1 cellular context compared by ENCODE assay signal in the genomic region with DNA sequence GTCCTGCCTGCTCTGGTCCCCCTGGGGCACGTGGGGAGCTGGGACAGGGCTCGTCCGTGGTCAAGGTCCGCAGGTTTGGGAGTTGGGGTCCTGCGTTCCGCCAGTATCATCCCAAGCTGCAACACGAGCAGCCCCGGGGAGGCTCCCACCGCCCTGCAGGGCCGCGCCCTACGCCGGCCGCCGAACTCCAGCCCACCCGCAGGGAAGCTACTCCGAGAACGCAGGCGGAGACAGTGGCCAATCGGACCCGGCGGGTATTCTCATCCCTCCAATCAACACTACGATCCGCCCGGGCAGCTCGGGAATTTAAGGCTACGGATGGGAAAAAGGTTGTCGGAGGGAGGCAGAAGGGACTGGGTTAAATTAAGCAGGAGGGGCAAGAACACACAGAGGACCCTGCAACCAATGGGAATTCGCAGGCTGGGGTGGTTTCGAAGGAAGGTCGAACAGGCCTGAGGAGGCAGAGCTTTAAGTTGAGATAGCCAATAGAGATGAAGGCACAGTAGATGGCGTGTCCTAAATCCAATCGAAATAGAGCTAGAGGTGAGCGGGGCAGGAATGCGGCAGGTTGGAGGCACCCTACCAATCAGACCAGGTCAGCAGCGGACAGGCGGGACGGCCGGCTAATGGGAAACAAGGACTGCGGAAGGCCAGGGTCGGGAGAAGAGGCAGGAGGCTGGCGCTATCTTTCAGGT.
TF ChIP-seq lines count a peak whose summit lies in the region.

No MANE protein-coding gene starts in this region.

TF ChIP-seq in HepG2, 621 proteins besides CTCF, POLR2A, EP300 and RAD21 (continued from another document and continues in another):
- TF ChIP-seq, protein P1, sequence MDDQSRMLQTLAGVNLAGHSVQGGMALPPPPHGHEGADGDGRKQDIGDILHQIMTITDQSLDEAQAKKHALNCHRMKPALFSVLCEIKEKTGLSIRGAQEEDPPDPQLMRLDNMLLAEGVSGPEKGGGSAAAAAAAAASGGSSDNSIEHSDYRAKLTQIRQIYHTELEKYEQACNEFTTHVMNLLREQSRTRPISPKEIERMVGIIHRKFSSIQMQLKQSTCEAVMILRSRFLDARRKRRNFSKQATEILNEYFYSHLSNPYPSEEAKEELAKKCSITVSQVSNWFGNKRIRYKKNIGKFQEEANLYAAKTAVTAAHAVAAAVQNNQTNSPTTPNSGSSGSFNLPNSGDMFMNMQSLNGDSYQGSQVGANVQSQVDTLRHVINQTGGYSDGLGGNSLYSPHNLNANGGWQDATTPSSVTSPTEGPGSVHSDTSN (CRISPR knock-in tag; IDR thresholded peaks at IDR 0.05; ENCODE audit: borderline replicate concordance) = peak; percentile 83; the same call in 1 of the 2 replicates
- TF ChIP-seq SOX13 (IDR thresholded peaks at IDR 0.05) (no peak; the same call in 1 of the 2 replicates), SOX13 (CRISPR knock-in tag; conservative IDR thresholded peaks at IDR 0.05 in 1 of 2, IDR thresholded peaks at IDR 0.05 in 1 of 2) (no peak), MYC (CRISPR knock-in tag; IDR thresholded peaks at IDR 0.05; ENCODE audit: borderline replicate concordance) (0 out of 2 replicates have a peak, but pooled peaks have one; percentile 17), MTF2 (CRISPR knock-in tag; IDR thresholded peaks at IDR 0.05; ENCODE audit: borderline replicate concordance) (no peak), EHMT2 (IDR thresholded peaks at IDR 0.05; ENCODE audit: borderline replicate concordance, low read depth, low read length) (no peak), ZNF326 (CRISPR knock-in tag; IDR thresholded peaks at IDR 0.05; ENCODE audit: borderline replicate concordance) (no peak), ZNF790 (CRISPR knock-in tag; IDR thresholded peaks at IDR 0.05; ENCODE audit: borderline replicate concordance) (no peak), ZNF383 (CRISPR knock-in tag; IDR thresholded peaks at IDR 0.05; ENCODE audit: borderline replicate concordance) (no peak), TCF7L2 (IDR thresholded peaks at IDR 0.05; ENCODE audit: low read depth, low read length) (no peak), TEAD3 (CRISPR knock-in tag; optimal IDR thresholded peaks at IDR 0.05; ENCODE audit: borderline replicate concordance) (peak; percentile 91), ADNP (CRISPR knock-in tag; IDR thresholded peaks at IDR 0.05) (no peak), ZFX (CRISPR knock-in tag; IDR thresholded peaks at IDR 0.05; ENCODE audit: low read depth) (no peak; the same call in 1 of the 2 replicates), XRCC5 (optimal IDR thresholded peaks at IDR 0.05; ENCODE audit: low read length) (no peak), ZNF761 (CRISPR knock-in tag; conservative IDR thresholded peaks at IDR 0.05) (no peak), BORCS8-MEF2B (CRISPR knock-in tag; IDR thresholded peaks at IDR 0.05) (peak; percentile 73), PHB2 (IDR thresholded peaks at IDR 0.05; ENCODE audit: partially characterized antibody) (no peak), KLF15 (CRISPR knock-in tag; IDR thresholded peaks at IDR 0.05; ENCODE audit: borderline replicate concordance) (no peak)
- TF ChIP-seq, protein P2, sequence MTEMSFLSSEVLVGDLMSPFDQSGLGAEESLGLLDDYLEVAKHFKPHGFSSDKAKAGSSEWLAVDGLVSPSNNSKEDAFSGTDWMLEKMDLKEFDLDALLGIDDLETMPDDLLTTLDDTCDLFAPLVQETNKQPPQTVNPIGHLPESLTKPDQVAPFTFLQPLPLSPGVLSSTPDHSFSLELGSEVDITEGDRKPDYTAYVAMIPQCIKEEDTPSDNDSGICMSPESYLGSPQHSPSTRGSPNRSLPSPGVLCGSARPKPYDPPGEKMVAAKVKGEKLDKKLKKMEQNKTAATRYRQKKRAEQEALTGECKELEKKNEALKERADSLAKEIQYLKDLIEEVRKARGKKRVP (CRISPR knock-in tag; IDR thresholded peaks at IDR 0.05) = no peak
- TF ChIP-seq, protein P3, sequence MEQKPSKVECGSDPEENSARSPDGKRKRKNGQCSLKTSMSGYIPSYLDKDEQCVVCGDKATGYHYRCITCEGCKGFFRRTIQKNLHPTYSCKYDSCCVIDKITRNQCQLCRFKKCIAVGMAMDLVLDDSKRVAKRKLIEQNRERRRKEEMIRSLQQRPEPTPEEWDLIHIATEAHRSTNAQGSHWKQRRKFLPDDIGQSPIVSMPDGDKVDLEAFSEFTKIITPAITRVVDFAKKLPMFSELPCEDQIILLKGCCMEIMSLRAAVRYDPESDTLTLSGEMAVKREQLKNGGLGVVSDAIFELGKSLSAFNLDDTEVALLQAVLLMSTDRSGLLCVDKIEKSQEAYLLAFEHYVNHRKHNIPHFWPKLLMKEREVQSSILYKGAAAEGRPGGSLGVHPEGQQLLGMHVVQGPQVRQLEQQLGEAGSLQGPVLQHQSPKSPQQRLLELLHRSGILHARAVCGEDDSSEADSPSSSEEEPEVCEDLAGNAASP (CRISPR knock-in tag; IDR thresholded peaks at IDR 0.05; ENCODE audit: borderline replicate concordance) = no peak
- TF ChIP-seq, protein P4, sequence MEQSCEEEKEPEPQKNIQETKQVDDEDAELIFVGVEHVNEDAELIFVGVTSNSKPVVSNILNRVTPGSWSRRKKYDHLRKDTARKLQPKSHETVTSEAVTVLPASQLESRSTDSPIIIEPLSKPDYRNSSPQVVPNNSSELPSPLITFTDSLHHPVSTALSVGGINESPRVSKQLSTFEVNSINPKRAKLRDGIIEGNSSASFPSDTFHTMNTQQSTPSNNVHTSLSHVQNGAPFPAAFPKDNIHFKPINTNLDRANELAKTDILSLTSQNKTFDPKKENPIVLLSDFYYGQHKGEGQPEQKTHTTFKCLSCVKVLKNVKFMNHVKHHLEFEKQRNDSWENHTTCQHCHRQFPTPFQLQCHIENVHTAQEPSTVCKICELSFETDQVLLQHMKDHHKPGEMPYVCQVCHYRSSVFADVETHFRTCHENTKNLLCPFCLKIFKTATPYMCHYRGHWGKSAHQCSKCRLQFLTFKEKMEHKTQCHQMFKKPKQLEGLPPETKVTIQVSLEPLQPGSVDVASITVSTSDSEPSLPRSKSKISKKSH (CRISPR knock-in tag; IDR thresholded peaks at IDR 0.05; ENCODE audit: borderline replicate concordance) = no peak
- TF ChIP-seq, protein P5, sequence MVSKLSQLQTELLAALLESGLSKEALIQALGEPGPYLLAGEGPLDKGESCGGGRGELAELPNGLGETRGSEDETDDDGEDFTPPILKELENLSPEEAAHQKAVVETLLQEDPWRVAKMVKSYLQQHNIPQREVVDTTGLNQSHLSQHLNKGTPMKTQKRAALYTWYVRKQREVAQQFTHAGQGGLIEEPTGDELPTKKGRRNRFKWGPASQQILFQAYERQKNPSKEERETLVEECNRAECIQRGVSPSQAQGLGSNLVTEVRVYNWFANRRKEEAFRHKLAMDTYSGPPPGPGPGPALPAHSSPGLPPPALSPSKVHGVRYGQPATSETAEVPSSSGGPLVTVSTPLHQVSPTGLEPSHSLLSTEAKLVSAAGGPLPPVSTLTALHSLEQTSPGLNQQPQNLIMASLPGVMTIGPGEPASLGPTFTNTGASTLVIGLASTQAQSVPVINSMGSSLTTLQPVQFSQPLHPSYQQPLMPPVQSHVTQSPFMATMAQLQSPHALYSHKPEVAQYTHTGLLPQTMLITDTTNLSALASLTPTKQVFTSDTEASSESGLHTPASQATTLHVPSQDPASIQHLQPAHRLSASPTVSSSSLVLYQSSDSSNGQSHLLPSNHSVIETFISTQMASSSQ (IDR thresholded peaks at IDR 0.05; ENCODE audit: low read depth) = no peak; the same call in 1 of the 2 replicates
- TF ChIP-seq, protein P5 (CRISPR knock-in tag; IDR thresholded peaks at IDR 0.05; ENCODE audit: borderline replicate concordance) = no peak
- TF ChIP-seq, protein P6, sequence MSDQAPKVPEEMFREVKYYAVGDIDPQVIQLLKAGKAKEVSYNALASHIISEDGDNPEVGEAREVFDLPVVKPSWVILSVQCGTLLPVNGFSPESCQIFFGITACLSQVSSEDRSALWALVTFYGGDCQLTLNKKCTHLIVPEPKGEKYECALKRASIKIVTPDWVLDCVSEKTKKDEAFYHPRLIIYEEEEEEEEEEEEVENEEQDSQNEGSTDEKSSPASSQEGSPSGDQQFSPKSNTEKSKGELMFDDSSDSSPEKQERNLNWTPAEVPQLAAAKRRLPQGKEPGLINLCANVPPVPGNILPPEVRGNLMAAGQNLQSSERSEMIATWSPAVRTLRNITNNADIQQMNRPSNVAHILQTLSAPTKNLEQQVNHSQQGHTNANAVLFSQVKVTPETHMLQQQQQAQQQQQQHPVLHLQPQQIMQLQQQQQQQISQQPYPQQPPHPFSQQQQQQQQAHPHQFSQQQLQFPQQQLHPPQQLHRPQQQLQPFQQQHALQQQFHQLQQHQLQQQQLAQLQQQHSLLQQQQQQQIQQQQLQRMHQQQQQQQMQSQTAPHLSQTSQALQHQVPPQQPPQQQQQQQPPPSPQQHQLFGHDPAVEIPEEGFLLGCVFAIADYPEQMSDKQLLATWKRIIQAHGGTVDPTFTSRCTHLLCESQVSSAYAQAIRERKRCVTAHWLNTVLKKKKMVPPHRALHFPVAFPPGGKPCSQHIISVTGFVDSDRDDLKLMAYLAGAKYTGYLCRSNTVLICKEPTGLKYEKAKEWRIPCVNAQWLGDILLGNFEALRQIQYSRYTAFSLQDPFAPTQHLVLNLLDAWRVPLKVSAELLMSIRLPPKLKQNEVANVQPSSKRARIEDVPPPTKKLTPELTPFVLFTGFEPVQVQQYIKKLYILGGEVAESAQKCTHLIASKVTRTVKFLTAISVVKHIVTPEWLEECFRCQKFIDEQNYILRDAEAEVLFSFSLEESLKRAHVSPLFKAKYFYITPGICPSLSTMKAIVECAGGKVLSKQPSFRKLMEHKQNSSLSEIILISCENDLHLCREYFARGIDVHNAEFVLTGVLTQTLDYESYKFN (CRISPR knock-in tag; conservative IDR thresholded peaks at IDR 0.05) = no peak
- TF ChIP-seq, protein P7, sequence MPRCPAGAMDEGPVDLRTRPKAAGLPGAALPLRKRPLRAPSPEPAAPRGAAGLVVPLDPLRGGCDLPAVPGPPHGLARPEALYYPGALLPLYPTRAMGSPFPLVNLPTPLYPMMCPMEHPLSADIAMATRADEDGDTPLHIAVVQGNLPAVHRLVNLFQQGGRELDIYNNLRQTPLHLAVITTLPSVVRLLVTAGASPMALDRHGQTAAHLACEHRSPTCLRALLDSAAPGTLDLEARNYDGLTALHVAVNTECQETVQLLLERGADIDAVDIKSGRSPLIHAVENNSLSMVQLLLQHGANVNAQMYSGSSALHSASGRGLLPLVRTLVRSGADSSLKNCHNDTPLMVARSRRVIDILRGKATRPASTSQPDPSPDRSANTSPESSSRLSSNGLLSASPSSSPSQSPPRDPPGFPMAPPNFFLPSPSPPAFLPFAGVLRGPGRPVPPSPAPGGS (CRISPR knock-in tag; IDR thresholded peaks at IDR 0.05) = peak; percentile 75
- TF ChIP-seq, protein P8, sequence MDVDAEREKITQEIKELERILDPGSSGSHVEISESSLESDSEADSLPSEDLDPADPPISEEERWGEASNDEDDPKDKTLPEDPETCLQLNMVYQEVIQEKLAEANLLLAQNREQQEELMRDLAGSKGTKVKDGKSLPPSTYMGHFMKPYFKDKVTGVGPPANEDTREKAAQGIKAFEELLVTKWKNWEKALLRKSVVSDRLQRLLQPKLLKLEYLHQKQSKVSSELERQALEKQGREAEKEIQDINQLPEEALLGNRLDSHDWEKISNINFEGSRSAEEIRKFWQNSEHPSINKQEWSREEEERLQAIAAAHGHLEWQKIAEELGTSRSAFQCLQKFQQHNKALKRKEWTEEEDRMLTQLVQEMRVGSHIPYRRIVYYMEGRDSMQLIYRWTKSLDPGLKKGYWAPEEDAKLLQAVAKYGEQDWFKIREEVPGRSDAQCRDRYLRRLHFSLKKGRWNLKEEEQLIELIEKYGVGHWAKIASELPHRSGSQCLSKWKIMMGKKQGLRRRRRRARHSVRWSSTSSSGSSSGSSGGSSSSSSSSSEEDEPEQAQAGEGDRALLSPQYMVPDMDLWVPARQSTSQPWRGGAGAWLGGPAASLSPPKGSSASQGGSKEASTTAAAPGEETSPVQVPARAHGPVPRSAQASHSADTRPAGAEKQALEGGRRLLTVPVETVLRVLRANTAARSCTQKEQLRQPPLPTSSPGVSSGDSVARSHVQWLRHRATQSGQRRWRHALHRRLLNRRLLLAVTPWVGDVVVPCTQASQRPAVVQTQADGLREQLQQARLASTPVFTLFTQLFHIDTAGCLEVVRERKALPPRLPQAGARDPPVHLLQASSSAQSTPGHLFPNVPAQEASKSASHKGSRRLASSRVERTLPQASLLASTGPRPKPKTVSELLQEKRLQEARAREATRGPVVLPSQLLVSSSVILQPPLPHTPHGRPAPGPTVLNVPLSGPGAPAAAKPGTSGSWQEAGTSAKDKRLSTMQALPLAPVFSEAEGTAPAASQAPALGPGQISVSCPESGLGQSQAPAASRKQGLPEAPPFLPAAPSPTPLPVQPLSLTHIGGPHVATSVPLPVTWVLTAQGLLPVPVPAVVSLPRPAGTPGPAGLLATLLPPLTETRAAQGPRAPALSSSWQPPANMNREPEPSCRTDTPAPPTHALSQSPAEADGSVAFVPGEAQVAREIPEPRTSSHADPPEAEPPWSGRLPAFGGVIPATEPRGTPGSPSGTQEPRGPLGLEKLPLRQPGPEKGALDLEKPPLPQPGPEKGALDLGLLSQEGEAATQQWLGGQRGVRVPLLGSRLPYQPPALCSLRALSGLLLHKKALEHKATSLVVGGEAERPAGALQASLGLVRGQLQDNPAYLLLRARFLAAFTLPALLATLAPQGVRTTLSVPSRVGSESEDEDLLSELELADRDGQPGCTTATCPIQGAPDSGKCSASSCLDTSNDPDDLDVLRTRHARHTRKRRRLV (CRISPR knock-in tag; IDR thresholded peaks at IDR 0.05) = no peak
- TF ChIP-seq, protein P9, sequence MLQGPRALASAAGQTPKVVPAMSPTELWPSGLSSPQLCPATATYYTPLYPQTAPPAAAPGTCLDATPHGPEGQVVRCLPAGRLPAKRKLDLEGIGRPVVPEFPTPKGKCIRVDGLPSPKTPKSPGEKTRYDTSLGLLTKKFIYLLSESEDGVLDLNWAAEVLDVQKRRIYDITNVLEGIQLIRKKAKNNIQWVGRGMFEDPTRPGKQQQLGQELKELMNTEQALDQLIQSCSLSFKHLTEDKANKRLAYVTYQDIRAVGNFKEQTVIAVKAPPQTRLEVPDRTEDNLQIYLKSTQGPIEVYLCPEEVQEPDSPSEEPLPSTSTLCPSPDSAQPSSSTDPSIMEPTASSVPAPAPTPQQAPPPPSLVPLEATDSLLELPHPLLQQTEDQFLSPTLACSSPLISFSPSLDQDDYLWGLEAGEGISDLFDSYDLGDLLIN (CRISPR knock-in tag; IDR thresholded peaks at IDR 0.05; ENCODE audit: borderline replicate concordance) = no peak
- TF ChIP-seq, protein P10, sequence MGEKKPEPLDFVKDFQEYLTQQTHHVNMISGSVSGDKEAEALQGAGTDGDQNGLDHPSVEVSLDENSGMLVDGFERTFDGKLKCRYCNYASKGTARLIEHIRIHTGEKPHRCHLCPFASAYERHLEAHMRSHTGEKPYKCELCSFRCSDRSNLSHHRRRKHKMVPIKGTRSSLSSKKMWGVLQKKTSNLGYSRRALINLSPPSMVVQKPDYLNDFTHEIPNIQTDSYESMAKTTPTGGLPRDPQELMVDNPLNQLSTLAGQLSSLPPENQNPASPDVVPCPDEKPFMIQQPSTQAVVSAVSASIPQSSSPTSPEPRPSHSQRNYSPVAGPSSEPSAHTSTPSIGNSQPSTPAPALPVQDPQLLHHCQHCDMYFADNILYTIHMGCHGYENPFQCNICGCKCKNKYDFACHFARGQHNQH (CRISPR knock-in tag; IDR thresholded peaks at IDR 0.05) = no peak
